14 cellular contexts compared by ENCODE assay signal in the genomic region with DNA sequence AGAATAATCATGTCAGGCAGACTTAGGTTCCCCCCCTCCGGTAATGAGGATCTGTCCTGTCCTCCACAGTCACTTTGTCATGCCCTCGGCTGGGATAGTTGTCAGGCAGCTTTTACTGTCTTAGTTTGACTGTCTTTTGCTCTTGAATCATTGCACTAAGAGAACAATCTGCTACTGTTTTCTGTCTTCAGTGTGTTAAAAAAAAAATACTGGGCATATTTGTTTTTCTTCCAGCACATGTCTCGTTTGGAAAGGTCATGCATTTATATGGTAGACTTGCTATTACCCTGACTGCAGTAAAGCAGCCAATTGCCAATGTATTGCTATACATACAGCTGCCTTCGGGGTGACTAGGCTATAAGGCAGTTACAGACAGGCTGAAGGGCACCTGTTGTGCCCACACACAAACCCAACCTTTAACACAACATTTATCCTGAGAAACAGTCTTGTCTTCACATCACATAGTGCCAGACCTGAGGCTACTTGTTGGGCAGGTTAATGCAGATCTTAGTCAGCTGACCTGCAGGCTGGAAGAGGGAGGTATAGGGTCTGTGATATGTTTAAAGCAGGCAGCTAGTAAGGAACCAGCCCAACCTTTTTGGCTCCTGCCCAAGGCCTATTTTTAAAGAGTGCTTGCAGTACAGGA. TPM values are rescaled to one million over a fixed set of nuclear protein-coding genes. Genes with fewer than 3 reads are reported as not detected.
DNase-seq lines count a peak whose midpoint lies in the region; ATAC-seq and TF ChIP-seq lines count a peak whose summit lies in the region.
"Had no signal": no experiment of that assay in that cellular context is flagged by ENCODE, and none has a peak within 500 bp of the region (broad histone marks: within the 10 kb centered on the region; RNA-seq: fewer than 3 reads in every experiment).

No MANE protein-coding gene starts in this region.

- H3K9me2 ChIP-seq in MM.1S (replicated peaks; ENCODE audit: insufficient read depth, low read length) = no peaks in the 10 kb centered on the region

- no peaks in the 10 kb centered on the region for H3K36me3 ChIP-seq in MM.1S (replicated peaks; ENCODE audit: insufficient read depth, low read length)

- peaks cover 7% of the 10 kb centered on the region; the same call in 1 of the 2 replicates for H3K9me3 Mint-ChIP-seq in WTC11
- H3K9me3 Mint-ChIP-seq in activated naive CD8-positive, alpha-beta T cell treated with anti-CD3 and anti-CD28 coated beads for 36 hours = no peaks in the 10 kb centered on the region
- H3K9me3 Mint-ChIP-seq: activated T-cell treated with anti-CD3 and anti-CD28 coated beads, Interleukin-2, amount 50 U/mL, for 4 hours; stimulated activated naive CD8-positive, alpha-beta T cell treated with anti-CD3 and anti-CD28 coated beads, Interleukin-15, Interleukin-2, amounts not matched to agents 100 ng/mL and 50 ng/mL, for 24 hours had no signal

- ATAC-seq in WTC11 (peak; percentile 53), HG02981 (IDR thresholded peaks at IDR 0.05; ENCODE audit: unreplicated experiment) (no peak), GM21576 (IDR thresholded peaks at IDR 0.05; ENCODE audit: unreplicated experiment) (no peak), HG03469 (IDR thresholded peaks at IDR 0.05; ENCODE audit: unreplicated experiment) (no peak)
- ATAC-seq: activated T-cell treated with anti-CD3 and anti-CD28 coated beads, Interleukin-2, amount 50 U/mL, for 4 hours had no signal

- H3K27me3 ChIP-seq in MM.1S (replicated peaks; ENCODE audit: insufficient read depth, low read length) = no peaks in the 10 kb centered on the region

- POLR2A ChIA-PET in WTC11 (lab: Charles Lee) = no interaction called here

- 0 out of 2 replicates have a peak, but pooled peaks cover 5% of the 10 kb centered on the region for H3K36me3 Mint-ChIP-seq in WTC11
- no peaks in the 10 kb centered on the region for H3K36me3 Mint-ChIP-seq in activated naive CD8-positive, alpha-beta T cell treated with anti-CD3 and anti-CD28 coated beads for 36 hours

- H3K4me3 ChIP-seq in MM.1S (ENCODE audit: low read length) = no peak overlapping the region

- CTCF ChIA-PET in WTC11 (lab: Charles Lee) = interaction anchor here (2.3 kb wide), 1 partner anchor 23 kb away, joined by 8 read pairs; no protein-coding TSS in a partner anchor

- H3F3A ChIP-seq in MM.1S (ENCODE audit: insufficient read depth, low read length) = peaks cover 10% of the 10 kb centered on the region; the same call in 1 of the 2 replicates

- H3K27ac Mint-ChIP-seq in WTC11 = 0 out of 2 replicates have a peak overlapping the region, but pooled peaks have one; percentile 21
- H3K27ac Mint-ChIP-seq in activated naive CD8-positive, alpha-beta T cell treated with anti-CD3 and anti-CD28 coated beads for 36 hours = no peak overlapping the region
- H3K27ac Mint-ChIP-seq: stimulated activated naive CD8-positive, alpha-beta T cell treated with anti-CD3 and anti-CD28 coated beads, Interleukin-15, Interleukin-2, amounts not matched to agents 100 ng/mL and 50 ng/mL, for 24 hours had no signal

- TF ChIP-seq CTCF in MM.1S (IDR thresholded peaks at IDR 0.05; ENCODE audit: low read length) = no peak
- TF ChIP-seq CTCF in WTC11 (IDR thresholded peaks at IDR 0.05) = no peak

- H3K27me3 Mint-ChIP-seq in WTC11 (ENCODE audit: low read depth) = no peaks in the 10 kb centered on the region
- H3K27me3 Mint-ChIP-seq in activated naive CD8-positive, alpha-beta T cell treated with anti-CD3 and anti-CD28 coated beads for 36 hours = peaks cover 18% of the 10 kb centered on the region

- H3K27ac ChIP-seq in MM.1S (ENCODE audit: low read length) = peak overlapping the region; percentile 37; the same call in 1 of the 2 replicates

- H4K20me1 ChIP-seq in MM.1S (ENCODE audit: insufficient read depth, low read length) = no peaks in the 10 kb centered on the region

- H3K4me1 Mint-ChIP-seq in WTC11 = peaks cover 35% of the 10 kb centered on the region
- H3K4me1 Mint-ChIP-seq in activated naive CD8-positive, alpha-beta T cell treated with anti-CD3 and anti-CD28 coated beads for 36 hours = no peaks in the 10 kb centered on the region

- H3K9ac ChIP-seq in MM.1S (ENCODE audit: low read length) = no peak overlapping the region

- peak; percentile 29 for DNase-seq in COLO668 (lab: John Stamatoyannopoulos, UW; ENCODE audit: unreplicated experiment)
- peak; percentile 36 for DNase-seq in MM.1S
- DNase-seq in WTC11 (ENCODE audit: low spot score) = no peak
- peak; percentile 73 for DNase-seq in medulla oblongata (ENCODE audit: extremely low spot score)
- DNase-seq in activated naive CD8-positive, alpha-beta T cell treated with anti-CD3 and anti-CD28 coated beads for 36 hours = no peak
- DNase-seq: activated CD4-positive, CD25-positive, alpha-beta regulatory T cell; activated T-cell treated with anti-CD3 and anti-CD28 coated beads, Interleukin-2, amount 50 U/mL, for 4 hours; foreskin fibroblast; HCEC 1CT had no signal

- H3K9me3 ChIP-seq in MM.1S (replicated peaks; ENCODE audit: insufficient read depth, low read length) = no peaks in the 10 kb centered on the region

- peak overlapping the region; percentile 31 for H3K4me2 ChIP-seq in MM.1S (ENCODE audit: low read depth, low read length)

- no peak overlapping the region for H2AFZ ChIP-seq in MM.1S (ENCODE audit: low read length)

- H3K4me1 ChIP-seq in MM.1S (ENCODE audit: low read length) = peaks cover 16% of the 10 kb centered on the region

- H3K79me2 ChIP-seq in MM.1S (ENCODE audit: low read length) = peaks cover 22% of the 10 kb centered on the region

- H3K4me3 Mint-ChIP-seq in WTC11 = no peak overlapping the region
- H3K4me3 Mint-ChIP-seq in activated naive CD8-positive, alpha-beta T cell treated with anti-CD3 and anti-CD28 coated beads for 36 hours = no peak overlapping the region
- H3K4me3 Mint-ChIP-seq: activated T-cell treated with anti-CD3 and anti-CD28 coated beads, Interleukin-2, amount 50 U/mL, for 4 hours; stimulated activated naive CD8-positive, alpha-beta T cell treated with anti-CD3 and anti-CD28 coated beads, Interleukin-15, Interleukin-2, amounts not matched to agents 100 ng/mL and 50 ng/mL, for 24 hours had no signal

TF ChIP-seq in WTC11, 78 proteins besides CTCF, POLR2A, EP300 and RAD21:
- TF ChIP-seq, protein P1, sequence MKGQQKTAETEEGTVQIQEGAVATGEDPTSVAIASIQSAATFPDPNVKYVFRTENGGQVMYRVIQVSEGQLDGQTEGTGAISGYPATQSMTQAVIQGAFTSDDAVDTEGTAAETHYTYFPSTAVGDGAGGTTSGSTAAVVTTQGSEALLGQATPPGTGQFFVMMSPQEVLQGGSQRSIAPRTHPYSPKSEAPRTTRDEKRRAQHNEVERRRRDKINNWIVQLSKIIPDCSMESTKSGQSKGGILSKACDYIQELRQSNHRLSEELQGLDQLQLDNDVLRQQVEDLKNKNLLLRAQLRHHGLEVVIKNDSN (CRISPR knock-in tag; IDR thresholded peaks at IDR 0.05) = peak; percentile 28; the same call in 1 of the 2 replicates
- TF ChIP-seq USF2 (CRISPR knock-in tag; IDR thresholded peaks at IDR 0.05) = peak; percentile 39; the same call in 1 of the 2 replicates
- no peak for TF ChIP-seq ZNF138 (CRISPR knock-in tag; conservative IDR thresholded peaks at IDR 0.05)
TF ChIP-seq in WTC11: peak in this region for 2.

RNA-seq across cellular contexts. Expression of gene ARFGEF3, which starts 26.7 kb away (rescaled TPM):
- 20.0 to 20.5 TPM (median 20.1 TPM) in 3 replicates for total RNA-seq in WTC11 (2021)
- total RNA-seq in activated naive CD8-positive, alpha-beta T cell treated with anti-CD3 and anti-CD28 coated beads for 36 hours = 1 to 10 TPM; 1.6 to 1.7 TPM

RNA-seq across cellular contexts. Expression of gene PBOV1, which starts 29.9 kb away (rescaled TPM):
- not detected in 3 replicates for total RNA-seq in WTC11 (2021)
- not detected for total RNA-seq in activated naive CD8-positive, alpha-beta T cell treated with anti-CD3 and anti-CD28 coated beads for 36 hours
- total RNA-seq: activated T-cell treated with anti-CD3 and anti-CD28 coated beads, Interleukin-2, amount 50 U/mL, for 4 hours; HT1080 had no signal

Comparison
In these comparisons a context has a peak if more than half of its experiments do, and no peak if none do; other contexts are left out.
1. DNase-seq: peak in COLO668 (single experiment), MM.1S (single experiment) and medulla oblongata (single experiment); none in WTC11 (single experiment) and activated naive CD8-positive, alpha-beta T cell treated with anti-CD3 and anti-CD28 coated beads for 36 hours (single experiment).